In genomic region chr12:105948331-105948730, GRCh38 we compare ENCODE assay signal across 18 cellular contexts.
DNase-seq lines count a peak whose midpoint lies in the region; ATAC-seq and TF ChIP-seq lines count a peak whose summit lies in the region.
"Had no signal": no experiment of that assay in that cellular context is flagged by ENCODE, and none has a peak within 500 bp of the region (broad histone marks: within the 10 kb centered on the region; RNA-seq: fewer than 3 reads in every experiment).

No MANE protein-coding gene starts in this region.

- no peak overlapping the region for H2AFZ ChIP-seq in IMR-90 (replicated peaks; ENCODE audit: low read length, poor library complexity)

- H4K20me1 ChIP-seq in IMR-90 (ENCODE audit: insufficient read depth, low read length), result no peaks in the 10 kb centered on the region

- H2AK5ac ChIP-seq in IMR-90 (ENCODE audit: low read depth, low read length), result no peak overlapping the region

- WGBS in IMR-90 (ENCODE audit: extremely low coverage in 2 of 2, insufficient read length in 1 of 2), 2 experiments, result no CpG with 5 or more reads among the region's 4 CpGs

- CTCF ChIA-PET in IMR-90 (lab: Yijun Ruan, JAX), result no interaction called here
- CTCF ChIA-PET in CD4-positive, alpha-beta memory T cell (lab: Charles Lee; ENCODE audit: partially characterized antibody), result no interaction called here

- H3K4me1 ChIP-seq in IMR-90 (ENCODE audit: control insufficient read depth, insufficient read depth, low read length), result no peaks in the 10 kb centered on the region; the same call in 1 of the 2 replicates
- no peaks in the 10 kb centered on the region for H3K4me1 ChIP-seq in CD4-positive, alpha-beta memory T cell (ENCODE audit: insufficient read depth, low read length)

- H3K36me3 ChIP-seq in IMR-90 (ENCODE audit: control insufficient read depth, insufficient read depth, low read length), result no peaks in the 10 kb centered on the region
- no peaks in the 10 kb centered on the region for H3K36me3 ChIP-seq in WERI-Rb-1
- no peaks in the 10 kb centered on the region for H3K36me3 ChIP-seq in CD4-positive, alpha-beta memory T cell (ENCODE audit: insufficient read depth, low read length)

- peak; percentile 75 for DNase-seq in AG10803 (ENCODE audit: low read depth)
- DNase-seq in IMR-90, result peak; percentile 23
- peak; percentile 78 for DNase-seq in astrocyte of the cerebellum (ENCODE audit: low read depth)
- DNase-seq in iris pigment epithelial cell (ENCODE audit: low read depth), result peak; percentile 58
- DNase-seq in WERI-Rb-1, result no peak
- DNase-seq in GM10266 (ENCODE audit: extremely low spot score), result no peak
- DNase-seq in CD4-positive, alpha-beta memory T cell, result no peak
- DNase-seq: activated CD4-positive, alpha-beta T cell treated with anti-CD3 and anti-CD28 coated beads, Interleukin-2, amount 50 U/mL, for 48 hours; COR-L47; GDM1; Kasumi-1; mesendoderm; NCI-H146; NCI-H82; nephron progenitor cell; SW 1271 had no signal

- H3K23ac ChIP-seq in IMR-90 (ENCODE audit: low read depth, low read length), result no peak overlapping the region

- no peak overlapping the region for H3K4me2 ChIP-seq in IMR-90 (ENCODE audit: low read depth, low read length)

- no peak overlapping the region for H3K14ac ChIP-seq in IMR-90 (replicated peaks; ENCODE audit: low read depth, low read length)

- in situ Hi-C loops in IMR-90 (cut with MboI; ENCODE audit: low sequenced_read_pairs), result no loop called here
- in situ Hi-C loops in astrocyte of the cerebellum (cut with HindIII; ENCODE audit: low sequenced_read_pairs), result no loop called here

- no peak overlapping the region for H2BK15ac ChIP-seq in IMR-90 (ENCODE audit: low read depth, low read length)

- H4K8ac ChIP-seq in IMR-90 (ENCODE audit: low read depth in 2 of 2, low read length in 2 of 2), result no peak overlapping the region

- H3K36me3 Mint-ChIP-seq in CD4-positive, alpha-beta memory T cell, result no peaks in the 10 kb centered on the region

- no peaks in the 10 kb centered on the region for H3K79me1 ChIP-seq in IMR-90 (ENCODE audit: low read depth in 1 of 2, low read length in 2 of 2)

- H3K56ac ChIP-seq in IMR-90 (ENCODE audit: extremely low read depth, insufficient read depth, low read length), result no peak overlapping the region

- no peak overlapping the region for H2BK5ac ChIP-seq in IMR-90 (ENCODE audit: low read depth, low read length, poor library complexity, severe bottlenecking)

- H3K9me3 Mint-ChIP-seq in CD4-positive, alpha-beta memory T cell, result peaks cover 0 to 8% (median 4%) of the 10 kb centered on the region in 8 donors

- no peak for TF ChIP-seq POLR2A in IMR-90 (IDR thresholded peaks at IDR 0.05; ENCODE audit: low read depth, low read length)

- no TSS peak for BruUV-seq in IMR-90 (replicated peaks; lab: Mats Ljungman, UMichigan)

- no peak overlapping the region for H3K4me3 Mint-ChIP-seq in CD4-positive, alpha-beta memory T cell
- H3K4me3 Mint-ChIP-seq: nephron progenitor cell had no signal

- H3K4ac ChIP-seq in IMR-90 (ENCODE audit: low read depth, low read length), result no peak overlapping the region

- H3K4me1 Mint-ChIP-seq in CD4-positive, alpha-beta memory T cell, result no peaks in the 10 kb centered on the region

- no peak overlapping the region for H4K91ac ChIP-seq in IMR-90 (ENCODE audit: insufficient read depth, low read depth, low read length)

- TF ChIP-seq CTCF in AG10803 (conservative IDR thresholded peaks at IDR 0.05; ENCODE audit: low read length) (no peak), IMR-90 (conservative IDR thresholded peaks at IDR 0.05; ENCODE audit: low read depth, low read length) (no peak), astrocyte of the cerebellum (IDR thresholded peaks at IDR 0.05; ENCODE audit: low read depth, low read length, missing control alignments) (no peak), WERI-Rb-1 (IDR thresholded peaks at IDR 0.05; ENCODE audit: low read depth, low read length) (no peak), GM10266 (IDR thresholded peaks at IDR 0.05; ENCODE audit: control insufficient read depth, insufficient read depth, low read depth, missing control alignments) (no peak)

- no peak overlapping the region for H2AK9ac ChIP-seq in IMR-90 (replicated peaks; ENCODE audit: low read depth, low read length, poor library complexity)

- no peak for TF ChIP-seq RAD21 in IMR-90 (IDR thresholded peaks at IDR 0.05; ENCODE audit: low read length)

- no peak overlapping the region for H3K18ac ChIP-seq in IMR-90 (ENCODE audit: low read depth, low read length)

- H3K27me3 ChIP-seq in IMR-90 (ENCODE audit: control insufficient read depth, insufficient read depth, low read length), result no peaks in the 10 kb centered on the region
- no peaks in the 10 kb centered on the region for H3K27me3 ChIP-seq in WERI-Rb-1 (ENCODE audit: insufficient read depth, low read depth, severe bottlenecking)
- H3K27me3 ChIP-seq in CD4-positive, alpha-beta memory T cell (ENCODE audit: insufficient read depth, low read length), result no peaks in the 10 kb centered on the region

- 0 out of 2 replicates have a peak, but pooled peaks have one; percentile 14 for ATAC-seq in IMR-90 (ENCODE audit: low read depth)
- ATAC-seq in HG03039 (IDR thresholded peaks at IDR 0.05; ENCODE audit: unreplicated experiment), result no peak

- POLR2A ChIA-PET in IMR-90 (lab: Charles Lee; ENCODE audit: unreplicated experiment), result no interaction called here
- POLR2A ChIA-PET in CD4-positive, alpha-beta memory T cell (lab: Charles Lee; ENCODE audit: partially characterized antibody), result no interaction called here

- H4K5ac ChIP-seq in IMR-90 (ENCODE audit: low read depth, low read length), result no peak overlapping the region

- H3K4me3 ChIP-seq in AG10803 (ENCODE audit: low read length) (no peak overlapping the region), IMR-90 (ENCODE audit: insufficient read depth, low read depth, low read length) (no peak overlapping the region), astrocyte of the cerebellum (ENCODE audit: low read depth, low read length) (no peak overlapping the region), WERI-Rb-1 (ENCODE audit: low read depth, low read length) (no peak overlapping the region)
- no peak overlapping the region for H3K4me3 ChIP-seq in CD4-positive, alpha-beta memory T cell (ENCODE audit: low read length in 2 of 2)

- no peak overlapping the region for H3K27ac Mint-ChIP-seq in CD4-positive, alpha-beta memory T cell

- dilution Hi-C loops in IMR-90 (cut with HindIII; ENCODE audit: low sequenced_read_pairs, unreplicated experiment), result no loop called here

- H3K9me3 ChIP-seq in IMR-90 (ENCODE audit: control insufficient read depth, insufficient read depth, low read length), result no peaks in the 10 kb centered on the region
- no peaks in the 10 kb centered on the region for H3K9me3 ChIP-seq in WERI-Rb-1 (ENCODE audit: severe bottlenecking)
- H3K9me3 ChIP-seq in CD4-positive, alpha-beta memory T cell (ENCODE audit: control insufficient read depth in 1 of 2, low read length in 2 of 2), result no peaks in the 10 kb centered on the region

- no peak overlapping the region for H3K27ac ChIP-seq in IMR-90 (ENCODE audit: insufficient read depth, low read length)
- no peak overlapping the region for H3K27ac ChIP-seq in WERI-Rb-1
- H3K27ac ChIP-seq in CD4-positive, alpha-beta memory T cell (ENCODE audit: low read depth, low read length), result no peak overlapping the region
- H3K27ac ChIP-seq: RWPE1 had no signal

- intact Hi-C loops in IMR-90 (cut with micrococcal nuclease), result no loop called here
- intact Hi-C loops in CD4-positive, alpha-beta memory T cell (cut with micrococcal nuclease), result no loop called here

- H3K27me3 Mint-ChIP-seq in CD4-positive, alpha-beta memory T cell, result peaks cover 0 to 4% of the 10 kb centered on the region in 2 donors

- no peak overlapping the region for H3K9ac ChIP-seq in IMR-90 (ENCODE audit: low read depth, low read length)

- no peak overlapping the region for H2BK120ac ChIP-seq in IMR-90 (ENCODE audit: low read depth, low read length)

- no peak overlapping the region for H2BK20ac ChIP-seq in IMR-90 (ENCODE audit: low read depth, low read length)

- no peaks in the 10 kb centered on the region for H3K9me1 ChIP-seq in IMR-90 (ENCODE audit: insufficient read depth, low read length)

TF ChIP-seq in IMR-90, 13 proteins besides CTCF, POLR2A, EP300 and RAD21:
- TF ChIP-seq MAFK (IDR thresholded peaks at IDR 0.05; ENCODE audit: low read depth, low read length), result no peak
- no peak for TF ChIP-seq RCOR1 (IDR thresholded peaks at IDR 0.05; ENCODE audit: insufficient replicate concordance, low read length)
- TF ChIP-seq FOS (IDR thresholded peaks at IDR 0.05; ENCODE audit: low read depth, low read length), result no peak
- TF ChIP-seq CHD1 (IDR thresholded peaks at IDR 0.05; ENCODE audit: low read depth, low read length), result no peak
- no peak for TF ChIP-seq MXI1 (IDR thresholded peaks at IDR 0.05; ENCODE audit: borderline replicate concordance, low read depth, low read length)
- TF ChIP-seq ELK1 (IDR thresholded peaks at IDR 0.05; ENCODE audit: borderline replicate concordance, low read depth, low read length), result no peak
- no peak for TF ChIP-seq USF2 (IDR thresholded peaks at IDR 0.05; ENCODE audit: low read depth, low read length)
- TF ChIP-seq BHLHE40 (IDR thresholded peaks at IDR 0.05; ENCODE audit: low read depth, low read length), result no peak
- TF ChIP-seq SMC3 (IDR thresholded peaks at IDR 0.05; ENCODE audit: low read depth, low read length), result no peak
- no peak for TF ChIP-seq RFX5 (IDR thresholded peaks at IDR 0.05; ENCODE audit: low read depth, low read length)
- no peak for TF ChIP-seq NFE2L2 (IDR thresholded peaks at IDR 0.05; ENCODE audit: low read depth, low read length)
- TF ChIP-seq CEBPB (IDR thresholded peaks at IDR 0.05; ENCODE audit: low read depth, low read length), result no peak

Comparison
In these comparisons a context has a peak if more than half of its experiments do, and no peak if none do; other contexts are left out.
1. DNase-seq: peak in AG10803 (single experiment), IMR-90 (single experiment), astrocyte of the cerebellum (single experiment) and iris pigment epithelial cell (single experiment); none in WERI-Rb-1 (single experiment), GM10266 (single experiment) and CD4-positive, alpha-beta memory T cell (0 of 5).